ENCODE assay signal across 28 cellular contexts in genomic region chr18:50182516-50182915, GRCh38. TPM values are rescaled to one million over a fixed set of nuclear protein-coding genes. Genes with fewer than 3 reads are reported as not detected.
"Had no signal": no experiment of that assay in that cellular context is flagged by ENCODE, and none has a peak within 500 bp of the region (broad histone marks: within the 10 kb centered on the region; RNA-seq: fewer than 3 reads in every experiment).

No MANE protein-coding gene starts in this region.

- H3K9me3 Mint-ChIP-seq: activated CD4-positive, alpha-beta memory T cell treated with anti-CD3 and anti-CD28 coated beads for 36 hours; activated naive CD8-positive, alpha-beta T cell treated with anti-CD3 and anti-CD28 coated beads for 36 hours; activated T-cell treated with anti-CD3 and anti-CD28 coated beads, Interleukin-2, amount 50 U/mL, for 4 hours; activated T-helper 1 cell treated with anti-CD3 and anti-CD28 coated beads, Interleukin-12 subunit alpha, Interleukin-12 subunit beta, Interleukin-2, Interleukin-4 antibody, amounts not matched to agents 30 ng/mL and 10 ng/mL and 1 ng/mL, durations not matched to agents 14 hours and 24 hours and 36 hours; central memory CD8-positive, alpha-beta T cell; T-helper 1 cell treated with Interleukin-12 subunit alpha and Interleukin-12 subunit beta and Interleukin-4 antibody, amounts not matched to agents 30 μg/mL and 1 μg/mL, for 36 hours; T-helper 2 cell treated with Interferon-gamma antibody and Interleukin-4, amounts not matched to agents 5 μg/mL and 100 μg/mL, for 36 hours had no signal

- H3K36me3 Mint-ChIP-seq: activated CD4-positive, alpha-beta memory T cell treated with anti-CD3 and anti-CD28 coated beads for 36 hours; activated naive CD8-positive, alpha-beta T cell treated with anti-CD3 and anti-CD28 coated beads for 36 hours; WTC11 had no signal

- H3K4me3 Mint-ChIP-seq: activated CD4-positive, alpha-beta memory T cell treated with anti-CD3 and anti-CD28 coated beads for 36 hours; activated naive CD8-positive, alpha-beta T cell treated with anti-CD3 and anti-CD28 coated beads for 36 hours; activated T-cell treated with anti-CD3 and anti-CD28 coated beads, Interleukin-2, amount 50 U/mL, for 4 hours; activated T-helper 1 cell treated with anti-CD3 and anti-CD28 coated beads, Interleukin-12 subunit alpha, Interleukin-12 subunit beta, Interleukin-2, Interleukin-4 antibody, amounts not matched to agents 30 ng/mL and 10 ng/mL and 1 ng/mL, durations not matched to agents 14 hours and 24 hours and 36 hours; central memory CD8-positive, alpha-beta T cell; T-helper 1 cell treated with Interleukin-12 subunit alpha and Interleukin-12 subunit beta and Interleukin-4 antibody, amounts not matched to agents 30 μg/mL and 1 μg/mL, for 36 hours; T-helper 2 cell treated with Interferon-gamma antibody and Interleukin-4, amounts not matched to agents 5 μg/mL and 100 μg/mL, for 36 hours; WTC11 had no signal

- H3K4me1 Mint-ChIP-seq: activated naive CD8-positive, alpha-beta T cell treated with anti-CD3 and anti-CD28 coated beads for 36 hours; central memory CD8-positive, alpha-beta T cell had no signal

- H3K27ac Mint-ChIP-seq: activated CD4-positive, alpha-beta memory T cell treated with anti-CD3 and anti-CD28 coated beads for 36 hours; activated naive CD8-positive, alpha-beta T cell treated with anti-CD3 and anti-CD28 coated beads for 36 hours; activated T-helper 1 cell treated with anti-CD3 and anti-CD28 coated beads, Interleukin-12 subunit alpha, Interleukin-12 subunit beta, Interleukin-2, Interleukin-4 antibody, amounts not matched to agents 30 ng/mL and 10 ng/mL and 1 ng/mL, durations not matched to agents 14 hours and 24 hours and 36 hours; T-helper 1 cell treated with Interleukin-12 subunit alpha and Interleukin-12 subunit beta and Interleukin-4 antibody, amounts not matched to agents 30 μg/mL and 1 μg/mL, for 36 hours; T-helper 2 cell treated with Interferon-gamma antibody and Interleukin-4, amounts not matched to agents 5 μg/mL and 100 μg/mL, for 36 hours; WTC11 had no signal

- DNase-seq: activated CD4-positive, alpha-beta memory T cell treated with anti-CD3 and anti-CD28 coated beads for 36 hours; activated CD4-positive, alpha-beta T cell treated with anti-CD3 and anti-CD28 coated beads for 4 hours; activated CD4-positive, alpha-beta T cell treated with anti-CD3 and anti-CD28 coated beads, Interleukin-2, amount 50 U/mL, for 1 hour; activated CD4-positive, CD25-positive, alpha-beta regulatory T cell treated with anti-CD3 and anti-CD28 coated beads, Interleukin-2, amount 50 U/mL, for 72 hours; activated CD8-positive, alpha-beta memory T cell treated with anti-CD3 and anti-CD28 coated beads, Interleukin-2, amount 50 U/mL, for 4 hours; activated naive CD4-positive, alpha-beta T cell treated with anti-CD3 and anti-CD28 coated beads, Interleukin-2, amount 50 U/mL, for 16 hours; activated naive CD8-positive, alpha-beta T cell treated with anti-CD3 and anti-CD28 coated beads for 36 hours; activated T-cell treated with anti-CD3 and anti-CD28 coated beads for 4 hours; activated T-cell treated with anti-CD3 and anti-CD28 coated beads, Interleukin-2, amount 50 U/mL, for 4 hours; amniotic stem cell; aorta; NCI-H1092 treated with DMSO at 0.1 percent for 48 hours; NCI-H1417 treated with DMSO at 0.1 percent for 48 hours; NCI-H2029; NCI-H2227 treated with DMSO at 0.1 percent for 48 hours; NCI-H524 treated with DMSO at 0.1 percent for 48 hours; NCI-H748 treated with DMSO at 0.1 percent for 48 hours; NK-92 treated with Interleukin-12 subunit alpha and Interleukin-12 subunit beta, amount 100 ng/mL, for 24 hours; PC-3; Peyer's patch; RPMI8226; SHP77 treated with DMSO at 0.1 percent for 48 hours; SK-N-SH had no signal

RNA-seq across cellular contexts. Expression of gene MYO5B, which starts 12.4 kb away (rescaled TPM):
- total RNA-seq: activated T-helper 1 cell treated with anti-CD3 and anti-CD28 coated beads, Interleukin-12 subunit alpha, Interleukin-12 subunit beta, Interleukin-2, Interleukin-4 antibody, amounts not matched to agents 30 ng/mL and 10 ng/mL and 1 ng/mL, durations not matched to agents 14 hours and 24 hours and 36 hours had no signal
